In the genomic region with DNA sequence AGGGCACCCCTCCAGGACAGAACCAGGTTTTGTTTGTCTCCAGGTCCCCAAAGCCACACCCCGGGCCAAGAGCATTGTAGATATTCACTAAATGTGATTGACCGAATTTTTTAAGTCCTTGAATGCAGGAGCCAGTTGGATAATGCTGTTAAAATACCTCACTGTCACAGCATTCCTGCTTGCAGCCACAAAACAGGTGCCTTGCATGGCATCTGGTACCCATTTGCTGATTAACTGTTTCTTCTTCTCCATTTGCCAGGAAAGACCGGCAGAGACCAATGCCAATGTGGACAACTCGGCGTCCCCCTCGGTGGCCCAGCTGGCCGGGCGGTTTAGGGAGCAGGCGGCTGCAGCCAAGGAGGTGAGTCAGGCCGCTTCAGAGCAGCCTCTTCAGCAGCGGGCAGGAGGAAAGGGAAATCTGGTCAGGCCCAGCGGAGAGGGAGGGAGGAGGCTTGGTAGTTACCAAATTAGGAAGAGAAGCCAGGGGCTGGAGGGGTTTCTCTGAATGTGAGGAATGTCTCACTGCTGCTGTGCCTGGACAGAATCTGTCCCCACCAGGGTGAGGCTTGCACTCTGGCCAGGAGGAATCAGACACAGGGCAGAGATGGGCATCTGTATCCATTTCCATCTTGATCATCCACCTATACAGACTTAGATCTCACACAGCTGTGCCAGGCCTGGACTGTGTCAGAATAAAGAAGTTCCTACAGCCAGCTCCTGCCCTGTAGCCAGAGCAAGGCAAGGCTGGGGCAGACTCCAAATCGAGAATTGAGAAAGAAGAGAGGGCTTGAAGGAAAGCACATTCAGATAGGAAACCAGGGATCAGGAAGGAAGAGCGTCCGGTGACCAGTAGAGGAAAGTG, we compare ENCODE assay signal across 9 cellular contexts. TPM values are rescaled to one million over a fixed set of nuclear protein-coding genes. Genes with fewer than 3 reads are reported as not detected.
DNase-seq lines count a peak whose midpoint lies in the region; ATAC-seq and TF ChIP-seq lines count a peak whose summit lies in the region.
"Had no signal": no experiment of that assay in that cellular context is flagged by ENCODE, and none has a peak within 500 bp of the region (broad histone marks: within the 10 kb centered on the region; RNA-seq: fewer than 3 reads in every experiment).

No MANE protein-coding gene starts in this region.

- H3K4me1 Mint-ChIP-seq in stimulated activated naive CD8-positive, alpha-beta T cell treated with anti-CD3 and anti-CD28 coated beads, Interleukin-15, Interleukin-2, amounts not matched to agents 100 ng/mL and 50 ng/mL, for 24 hours (ENCODE audit: low read depth), result peaks cover 34% of the 10 kb centered on the region

- peak overlapping the region in 1 of 2 donors; percentile 61 for H3K27ac ChIP-seq in left lung

- DNase-seq in stimulated activated naive CD8-positive, alpha-beta T cell treated with anti-CD3 and anti-CD28 coated beads, Interleukin-15, Interleukin-2, amounts not matched to agents 100 U/mL and 50 U/mL, for 24 hours, result no peak
- peak; percentile 88 for DNase-seq in cerebellar cortex (ENCODE audit: low spot score)
- DNase-seq in left lung, result peak; percentile 50 to 87
- no peak for DNase-seq in MV-4-11 (lab: John Stamatoyannopoulos, UW)
- DNase-seq in NCI-H1417 treated with DMSO at 0.1 percent for 48 hours (lab: John Stamatoyannopoulos, UW), result no peak
- DNase-seq: adrenal gland had no signal

- no peaks in the 10 kb centered on the region for H3K27me3 ChIP-seq in left lung
- H3K27me3 ChIP-seq: adrenal gland had no signal

- no peak for TF ChIP-seq CTCF in left lung (IDR thresholded peaks at IDR 0.05)

- H3K27ac Mint-ChIP-seq in stimulated activated naive CD8-positive, alpha-beta T cell treated with anti-CD3 and anti-CD28 coated beads, Interleukin-15, Interleukin-2, amounts not matched to agents 100 ng/mL and 50 ng/mL, for 24 hours, result peak overlapping the region; percentile 27

- H3K9me3 ChIP-seq in left lung, result no peaks in the 10 kb centered on the region
- H3K9me3 ChIP-seq: adrenal gland had no signal

- no peak for ATAC-seq in stimulated activated naive CD8-positive, alpha-beta T cell treated with anti-CD3 and anti-CD28 coated beads, Interleukin-15, Interleukin-2, amounts not matched to agents 100 U/mL and 50 U/mL, for 24 hours
- ATAC-seq in left lung (peak; percentile 93), GM19023 (IDR thresholded peaks at IDR 0.05; ENCODE audit: unreplicated experiment) (no peak), HG03025 (IDR thresholded peaks at IDR 0.05; ENCODE audit: low FRiP score, unreplicated experiment) (no peak)

- intact Hi-C loops in left lung (cut with DNase I), result no loop called here

- no peak overlapping the region for H3K4me3 ChIP-seq in left lung
- H3K4me3 ChIP-seq: adrenal gland had no signal

- H3K4me3 Mint-ChIP-seq in stimulated activated naive CD8-positive, alpha-beta T cell treated with anti-CD3 and anti-CD28 coated beads, Interleukin-15, Interleukin-2, amounts not matched to agents 100 ng/mL and 50 ng/mL, for 24 hours, result no peak overlapping the region

- peaks cover 5 to 48% of the 10 kb centered on the region in 2 donors for H3K4me1 ChIP-seq in left lung

- no peaks in the 10 kb centered on the region for H3K27me3 Mint-ChIP-seq in stimulated activated naive CD8-positive, alpha-beta T cell treated with anti-CD3 and anti-CD28 coated beads, Interleukin-15, Interleukin-2, amounts not matched to agents 100 ng/mL and 50 ng/mL, for 24 hours

- peaks cover 0 to 39% of the 10 kb centered on the region in 2 donors for H3K36me3 ChIP-seq in left lung
- H3K36me3 ChIP-seq: adrenal gland had no signal

- H3K36me3 Mint-ChIP-seq in stimulated activated naive CD8-positive, alpha-beta T cell treated with anti-CD3 and anti-CD28 coated beads, Interleukin-15, Interleukin-2, amounts not matched to agents 100 ng/mL and 50 ng/mL, for 24 hours (ENCODE audit: low read depth), result peaks cover 31% of the 10 kb centered on the region

- H3K9me3 Mint-ChIP-seq in stimulated activated naive CD8-positive, alpha-beta T cell treated with anti-CD3 and anti-CD28 coated beads, Interleukin-15, Interleukin-2, amounts not matched to agents 100 ng/mL and 50 ng/mL, for 24 hours, result no peaks in the 10 kb centered on the region

RNA-seq across cellular contexts. Expression of gene MPZL1, which starts 37.9 kb away (rescaled TPM):
- 100 to 1,000 TPM; 135 to 148 TPM for total RNA-seq in left lung

RNA-seq across cellular contexts. Expression of gene RCSD1, which starts 53.8 kb away (rescaled TPM):
- total RNA-seq in left lung, result 10 to 100 TPM; 12.2 to 21.5 TPM

Comparison
In these comparisons a context has a peak if more than half of its experiments do, and no peak if none do; other contexts are left out.
1. DNase-seq: peak in cerebellar cortex (single experiment) and left lung (2 of 2); none in stimulated activated naive CD8-positive, alpha-beta T cell treated with anti-CD3 and anti-CD28 coated beads, Interleukin-15, Interleukin-2, amounts not matched to agents 100 U/mL and 50 U/mL, for 24 hours (single experiment), MV-4-11 (single experiment) and NCI-H1417 treated with DMSO at 0.1 percent for 48 hours (single experiment).